ENCODE assay signal across 13 cellular contexts in the genomic region with DNA sequence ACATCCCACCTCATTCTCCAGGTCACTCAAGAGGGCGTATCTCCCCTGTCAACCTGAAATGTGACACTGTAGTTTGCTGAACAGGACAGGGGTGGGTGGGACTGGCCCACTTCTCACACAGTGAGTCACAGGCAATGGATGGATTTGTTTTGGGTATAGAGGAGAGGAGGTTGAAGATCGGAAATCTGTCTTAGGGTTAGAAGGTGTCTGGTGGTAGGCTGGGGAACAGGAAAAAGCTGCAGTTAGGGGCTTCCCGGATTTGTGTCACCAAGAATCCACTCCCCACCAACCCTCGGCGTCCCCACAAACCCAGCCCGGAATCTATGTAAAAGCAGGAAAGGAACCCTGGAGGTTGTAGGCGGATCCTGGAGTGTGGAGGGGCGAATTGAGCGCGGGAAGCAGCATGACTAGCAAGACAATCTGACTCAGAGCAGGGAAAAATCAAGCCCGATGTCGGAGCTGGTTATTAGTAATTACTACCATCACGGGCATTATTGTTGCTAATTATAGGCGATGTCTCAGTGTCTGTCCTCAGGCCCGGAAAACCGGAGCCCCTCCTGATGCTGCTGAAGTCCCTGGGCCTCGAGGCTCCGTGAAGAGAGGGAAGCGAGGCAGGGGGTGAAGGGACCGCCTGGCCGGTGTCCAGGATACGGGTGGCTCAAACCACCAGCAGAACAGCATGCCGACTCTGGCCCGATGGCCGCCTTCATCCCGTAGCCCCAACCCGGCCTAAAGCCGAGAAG. TPM values are rescaled to one million over a fixed set of nuclear protein-coding genes. Genes with fewer than 3 reads are reported as not detected.
DNase-seq lines count a peak whose midpoint lies in the region; ATAC-seq and TF ChIP-seq lines count a peak whose summit lies in the region.
"Had no signal": no experiment of that assay in that cellular context is flagged by ENCODE, and none has a peak within 500 bp of the region (broad histone marks: within the 10 kb centered on the region; RNA-seq: fewer than 3 reads in every experiment).

No MANE protein-coding gene starts in this region.

- H2AFZ ChIP-seq in parathyroid adenoma: no peak overlapping the region

- no peaks in the 10 kb centered on the region for H3K36me3 ChIP-seq in parathyroid adenoma (ENCODE audit: control insufficient read depth, insufficient read depth, low read length)
- H3K36me3 ChIP-seq: tibial artery had no signal

- TF ChIP-seq CTCF in GM10266 (IDR thresholded peaks at IDR 0.05; ENCODE audit: control insufficient read depth, insufficient read depth, low read depth, missing control alignments): no peak
- no peak for TF ChIP-seq CTCF in fibroblast of mammary gland (conservative IDR thresholded peaks at IDR 0.05; ENCODE audit: control insufficient read depth, insufficient read depth, low read depth, low read length)
- no peak for TF ChIP-seq CTCF in parathyroid adenoma (IDR thresholded peaks at IDR 0.05)

- no peaks in the 10 kb centered on the region for H3K4me1 ChIP-seq in parathyroid adenoma

- peaks cover 3% of the 10 kb centered on the region for H3K27me3 ChIP-seq in parathyroid adenoma (ENCODE audit: control insufficient read depth, insufficient read depth, low read length)

- H3K4me3 ChIP-seq in fibroblast of mammary gland (ENCODE audit: control insufficient read depth, low read depth, low read length) (no peak overlapping the region), parathyroid adenoma (ENCODE audit: low read depth, low read length) (no peak overlapping the region)

- DNase-seq in GM10266 (ENCODE audit: extremely low spot score) (peak; percentile 43), NCI-H1105 (lab: John Stamatoyannopoulos, UW) (peak; percentile 30), fibroblast of mammary gland (ENCODE audit: low read depth) (peak; percentile 38), NCI-H1048 (lab: John Stamatoyannopoulos, UW) (no peak), posterior vena cava (ENCODE audit: low spot score) (no peak)
- DNase-seq: amniotic stem cell, DMS 273 treated with DMSO at 0.1 percent for 48 hours, NCI-H1436 had no signal

- H3K4me2 ChIP-seq in parathyroid adenoma (ENCODE audit: low read length): peak overlapping the region; percentile 74

- H3K27ac ChIP-seq in parathyroid adenoma: no peak overlapping the region
- H3K27ac ChIP-seq: tibial artery had no signal

- H3K9me3 ChIP-seq in parathyroid adenoma (ENCODE audit: control insufficient read depth, low read length): no peaks in the 10 kb centered on the region

- no peak overlapping the region for H3K9ac ChIP-seq in parathyroid adenoma

- ATAC-seq in GM18870 (IDR thresholded peaks at IDR 0.05; ENCODE audit: unreplicated experiment): no peak

- no peaks in the 10 kb centered on the region for H3K79me2 ChIP-seq in parathyroid adenoma

- intact Hi-C loops in posterior vena cava (cut with DNase I): no loop called here

RNA-seq across cellular contexts. Expression of gene IRX1, which starts 1.7 kb away (rescaled TPM):
- under 1 TPM in 1 of 2 donors, not detected in 1; 0.14 TPM for total RNA-seq in posterior vena cava
- total RNA-seq: endothelial cell of umbilical vein, pulmonary artery endothelial cell had no signal

Comparison
In these comparisons a context has a peak if more than half of its experiments do, and no peak if none do; other contexts are left out.
1. DNase-seq: peak in GM10266 (single experiment), NCI-H1105 (single experiment) and fibroblast of mammary gland (single experiment); none in NCI-H1048 (single experiment) and posterior vena cava (single experiment).